1 cellular context compared by ENCODE assay signal in the genomic region with DNA sequence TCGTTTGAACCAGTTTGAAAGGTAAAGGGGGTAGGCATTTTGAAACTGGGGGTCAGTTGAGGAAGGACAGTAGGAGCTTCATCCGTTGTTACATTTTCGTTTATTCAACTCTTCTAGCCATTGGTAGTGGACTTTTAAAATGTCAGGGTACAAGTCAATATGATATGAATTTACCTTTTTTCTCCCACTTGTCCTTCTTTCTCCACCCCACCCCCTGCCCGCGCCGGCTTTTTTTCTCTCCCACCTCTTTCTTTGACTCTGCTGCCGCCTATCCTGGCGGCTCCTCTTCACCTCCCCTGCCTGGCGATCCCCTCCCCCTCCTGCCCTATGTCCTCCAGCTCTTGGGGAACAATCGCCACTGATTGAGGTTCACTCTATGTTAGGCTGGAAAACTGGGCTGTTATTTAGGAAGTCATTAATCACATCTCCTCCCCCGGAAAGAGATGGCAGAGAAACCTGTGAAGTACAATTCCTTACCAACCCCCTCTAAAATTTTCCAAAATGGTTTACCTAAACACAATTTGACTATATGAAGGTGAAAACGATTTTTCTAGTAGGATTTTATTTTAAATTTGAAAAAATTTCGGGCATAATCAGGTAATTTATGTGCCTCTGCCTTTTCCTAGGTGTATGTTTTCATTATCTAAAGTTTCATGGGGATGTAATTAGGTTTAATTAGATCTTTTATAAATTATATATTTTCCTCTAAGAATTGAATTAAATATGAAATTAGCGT.
TF ChIP-seq lines count a peak whose summit lies in the region.

No MANE protein-coding gene starts in this region.

TF ChIP-seq in HepG2, 621 proteins besides CTCF, POLR2A, EP300 and RAD21 (continued from another document and continues in another):
- TF ChIP-seq, protein P1, sequence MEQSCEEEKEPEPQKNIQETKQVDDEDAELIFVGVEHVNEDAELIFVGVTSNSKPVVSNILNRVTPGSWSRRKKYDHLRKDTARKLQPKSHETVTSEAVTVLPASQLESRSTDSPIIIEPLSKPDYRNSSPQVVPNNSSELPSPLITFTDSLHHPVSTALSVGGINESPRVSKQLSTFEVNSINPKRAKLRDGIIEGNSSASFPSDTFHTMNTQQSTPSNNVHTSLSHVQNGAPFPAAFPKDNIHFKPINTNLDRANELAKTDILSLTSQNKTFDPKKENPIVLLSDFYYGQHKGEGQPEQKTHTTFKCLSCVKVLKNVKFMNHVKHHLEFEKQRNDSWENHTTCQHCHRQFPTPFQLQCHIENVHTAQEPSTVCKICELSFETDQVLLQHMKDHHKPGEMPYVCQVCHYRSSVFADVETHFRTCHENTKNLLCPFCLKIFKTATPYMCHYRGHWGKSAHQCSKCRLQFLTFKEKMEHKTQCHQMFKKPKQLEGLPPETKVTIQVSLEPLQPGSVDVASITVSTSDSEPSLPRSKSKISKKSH (CRISPR knock-in tag; IDR thresholded peaks at IDR 0.05; ENCODE audit: borderline replicate concordance): no peak
- TF ChIP-seq ZFAT (CRISPR knock-in tag; conservative IDR thresholded peaks at IDR 0.05): no peak
- TF ChIP-seq ZNF260 (CRISPR knock-in tag; IDR thresholded peaks at IDR 0.05; ENCODE audit: borderline replicate concordance, low read depth): no peak
- TF ChIP-seq, protein P2, sequence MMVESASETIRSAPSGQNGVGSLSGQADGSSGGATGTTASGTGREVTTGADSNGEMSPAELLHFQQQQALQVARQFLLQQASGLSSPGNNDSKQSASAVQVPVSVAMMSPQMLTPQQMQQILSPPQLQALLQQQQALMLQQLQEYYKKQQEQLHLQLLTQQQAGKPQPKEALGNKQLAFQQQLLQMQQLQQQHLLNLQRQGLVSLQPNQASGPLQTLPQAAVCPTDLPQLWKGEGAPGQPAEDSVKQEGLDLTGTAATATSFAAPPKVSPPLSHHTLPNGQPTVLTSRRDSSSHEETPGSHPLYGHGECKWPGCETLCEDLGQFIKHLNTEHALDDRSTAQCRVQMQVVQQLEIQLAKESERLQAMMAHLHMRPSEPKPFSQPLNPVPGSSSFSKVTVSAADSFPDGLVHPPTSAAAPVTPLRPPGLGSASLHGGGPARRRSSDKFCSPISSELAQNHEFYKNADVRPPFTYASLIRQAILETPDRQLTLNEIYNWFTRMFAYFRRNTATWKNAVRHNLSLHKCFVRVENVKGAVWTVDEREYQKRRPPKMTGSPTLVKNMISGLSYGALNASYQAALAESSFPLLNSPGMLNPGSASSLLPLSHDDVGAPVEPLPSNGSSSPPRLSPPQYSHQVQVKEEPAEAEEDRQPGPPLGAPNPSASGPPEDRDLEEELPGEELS (CRISPR knock-in tag; IDR thresholded peaks at IDR 0.05): peak; percentile 56
- no peak for TF ChIP-seq ZFP37 (CRISPR knock-in tag; IDR thresholded peaks at IDR 0.05; ENCODE audit: borderline replicate concordance)
- TF ChIP-seq KAT8 (CRISPR knock-in tag; IDR thresholded peaks at IDR 0.05): no peak
- no peak for TF ChIP-seq HOXA9 (CRISPR knock-in tag; IDR thresholded peaks at IDR 0.05; ENCODE audit: borderline replicate concordance)
- TF ChIP-seq TCF7L2 (IDR thresholded peaks at IDR 0.05; ENCODE audit: low read depth, low read length): no peak
- TF ChIP-seq EED (CRISPR knock-in tag; IDR thresholded peaks at IDR 0.05): no peak
- no peak for TF ChIP-seq NFE2L1 (CRISPR knock-in tag; IDR thresholded peaks at IDR 0.05; ENCODE audit: borderline replicate concordance)
- TF ChIP-seq SKI (IDR thresholded peaks at IDR 0.05; ENCODE audit: partially characterized antibody): no peak
- TF ChIP-seq ZNF350 (CRISPR knock-in tag; IDR thresholded peaks at IDR 0.05; ENCODE audit: borderline replicate concordance, low read depth): no peak
- TF ChIP-seq, protein P3, sequence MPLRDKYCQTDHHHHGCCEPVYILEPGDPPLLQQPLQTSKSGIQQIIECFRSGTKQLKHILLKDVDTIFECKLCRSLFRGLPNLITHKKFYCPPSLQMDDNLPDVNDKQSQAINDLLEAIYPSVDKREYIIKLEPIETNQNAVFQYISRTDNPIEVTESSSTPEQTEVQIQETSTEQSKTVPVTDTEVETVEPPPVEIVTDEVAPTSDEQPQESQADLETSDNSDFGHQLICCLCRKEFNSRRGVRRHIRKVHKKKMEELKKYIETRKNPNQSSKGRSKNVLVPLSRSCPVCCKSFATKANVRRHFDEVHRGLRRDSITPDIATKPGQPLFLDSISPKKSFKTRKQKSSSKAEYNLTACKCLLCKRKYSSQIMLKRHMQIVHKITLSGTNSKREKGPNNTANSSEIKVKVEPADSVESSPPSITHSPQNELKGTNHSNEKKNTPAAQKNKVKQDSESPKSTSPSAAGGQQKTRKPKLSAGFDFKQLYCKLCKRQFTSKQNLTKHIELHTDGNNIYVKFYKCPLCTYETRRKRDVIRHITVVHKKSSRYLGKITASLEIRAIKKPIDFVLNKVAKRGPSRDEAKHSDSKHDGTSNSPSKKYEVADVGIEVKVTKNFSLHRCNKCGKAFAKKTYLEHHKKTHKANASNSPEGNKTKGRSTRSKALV (CRISPR knock-in tag; IDR thresholded peaks at IDR 0.05): no peak
- no peak for TF ChIP-seq MYNN (CRISPR knock-in tag; IDR thresholded peaks at IDR 0.05; ENCODE audit: low read depth)
- TF ChIP-seq, protein P4, sequence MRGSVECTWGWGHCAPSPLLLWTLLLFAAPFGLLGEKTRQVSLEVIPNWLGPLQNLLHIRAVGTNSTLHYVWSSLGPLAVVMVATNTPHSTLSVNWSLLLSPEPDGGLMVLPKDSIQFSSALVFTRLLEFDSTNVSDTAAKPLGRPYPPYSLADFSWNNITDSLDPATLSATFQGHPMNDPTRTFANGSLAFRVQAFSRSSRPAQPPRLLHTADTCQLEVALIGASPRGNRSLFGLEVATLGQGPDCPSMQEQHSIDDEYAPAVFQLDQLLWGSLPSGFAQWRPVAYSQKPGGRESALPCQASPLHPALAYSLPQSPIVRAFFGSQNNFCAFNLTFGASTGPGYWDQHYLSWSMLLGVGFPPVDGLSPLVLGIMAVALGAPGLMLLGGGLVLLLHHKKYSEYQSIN (CRISPR knock-in tag; IDR thresholded peaks at IDR 0.05; ENCODE audit: borderline replicate concordance): no peak
- TF ChIP-seq, protein P5, sequence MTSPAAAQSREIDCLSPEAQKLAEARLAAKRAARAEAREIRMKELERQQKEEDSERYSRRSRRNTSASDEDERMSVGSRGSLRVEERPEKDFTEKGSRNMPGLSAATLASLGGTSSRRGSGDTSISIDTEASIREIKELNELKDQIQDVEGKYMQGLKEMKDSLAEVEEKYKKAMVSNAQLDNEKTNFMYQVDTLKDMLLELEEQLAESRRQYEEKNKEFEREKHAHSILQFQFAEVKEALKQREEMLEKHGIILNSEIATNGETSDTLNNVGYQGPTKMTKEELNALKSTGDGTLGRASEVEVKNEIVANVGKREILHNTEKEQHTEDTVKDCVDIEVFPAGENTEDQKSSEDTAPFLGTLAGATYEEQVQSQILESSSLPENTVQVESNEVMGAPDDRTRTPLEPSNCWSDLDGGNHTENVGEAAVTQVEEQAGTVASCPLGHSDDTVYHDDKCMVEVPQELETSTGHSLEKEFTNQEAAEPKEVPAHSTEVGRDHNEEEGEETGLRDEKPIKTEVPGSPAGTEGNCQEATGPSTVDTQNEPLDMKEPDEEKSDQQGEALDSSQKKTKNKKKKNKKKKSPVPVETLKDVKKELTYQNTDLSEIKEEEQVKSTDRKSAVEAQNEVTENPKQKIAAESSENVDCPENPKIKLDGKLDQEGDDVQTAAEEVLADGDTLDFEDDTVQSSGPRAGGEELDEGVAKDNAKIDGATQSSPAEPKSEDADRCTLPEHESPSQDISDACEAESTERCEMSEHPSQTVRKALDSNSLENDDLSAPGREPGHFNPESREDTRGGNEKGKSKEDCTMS (CRISPR knock-in tag; conservative IDR thresholded peaks at IDR 0.05): no peak
- TF ChIP-seq ZNF383 (CRISPR knock-in tag; IDR thresholded peaks at IDR 0.05; ENCODE audit: borderline replicate concordance): no peak
- TF ChIP-seq HMG20A (CRISPR knock-in tag; IDR thresholded peaks at IDR 0.05; ENCODE audit: borderline replicate concordance): no peak
- TF ChIP-seq ZNF839 (CRISPR knock-in tag; IDR thresholded peaks at IDR 0.05; ENCODE audit: borderline replicate concordance): no peak
- no peak for TF ChIP-seq ZMYM2 (CRISPR knock-in tag; IDR thresholded peaks at IDR 0.05)
- no peak for TF ChIP-seq ZNF570 (CRISPR knock-in tag; IDR thresholded peaks at IDR 0.05; ENCODE audit: borderline replicate concordance)
- TF ChIP-seq, protein P6, sequence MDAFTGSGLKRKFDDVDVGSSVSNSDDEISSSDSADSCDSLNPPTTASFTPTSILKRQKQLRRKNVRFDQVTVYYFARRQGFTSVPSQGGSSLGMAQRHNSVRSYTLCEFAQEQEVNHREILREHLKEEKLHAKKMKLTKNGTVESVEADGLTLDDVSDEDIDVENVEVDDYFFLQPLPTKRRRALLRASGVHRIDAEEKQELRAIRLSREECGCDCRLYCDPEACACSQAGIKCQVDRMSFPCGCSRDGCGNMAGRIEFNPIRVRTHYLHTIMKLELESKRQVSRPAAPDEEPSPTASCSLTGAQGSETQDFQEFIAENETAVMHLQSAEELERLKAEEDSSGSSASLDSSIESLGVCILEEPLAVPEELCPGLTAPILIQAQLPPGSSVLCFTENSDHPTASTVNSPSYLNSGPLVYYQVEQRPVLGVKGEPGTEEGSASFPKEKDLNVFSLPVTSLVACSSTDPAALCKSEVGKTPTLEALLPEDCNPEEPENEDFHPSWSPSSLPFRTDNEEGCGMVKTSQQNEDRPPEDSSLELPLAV (CRISPR knock-in tag; conservative IDR thresholded peaks at IDR 0.05; ENCODE audit: low read depth): no peak
- no peak for TF ChIP-seq FOXJ3 (CRISPR knock-in tag; IDR thresholded peaks at IDR 0.05; ENCODE audit: borderline replicate concordance)
- TF ChIP-seq, protein P7, sequence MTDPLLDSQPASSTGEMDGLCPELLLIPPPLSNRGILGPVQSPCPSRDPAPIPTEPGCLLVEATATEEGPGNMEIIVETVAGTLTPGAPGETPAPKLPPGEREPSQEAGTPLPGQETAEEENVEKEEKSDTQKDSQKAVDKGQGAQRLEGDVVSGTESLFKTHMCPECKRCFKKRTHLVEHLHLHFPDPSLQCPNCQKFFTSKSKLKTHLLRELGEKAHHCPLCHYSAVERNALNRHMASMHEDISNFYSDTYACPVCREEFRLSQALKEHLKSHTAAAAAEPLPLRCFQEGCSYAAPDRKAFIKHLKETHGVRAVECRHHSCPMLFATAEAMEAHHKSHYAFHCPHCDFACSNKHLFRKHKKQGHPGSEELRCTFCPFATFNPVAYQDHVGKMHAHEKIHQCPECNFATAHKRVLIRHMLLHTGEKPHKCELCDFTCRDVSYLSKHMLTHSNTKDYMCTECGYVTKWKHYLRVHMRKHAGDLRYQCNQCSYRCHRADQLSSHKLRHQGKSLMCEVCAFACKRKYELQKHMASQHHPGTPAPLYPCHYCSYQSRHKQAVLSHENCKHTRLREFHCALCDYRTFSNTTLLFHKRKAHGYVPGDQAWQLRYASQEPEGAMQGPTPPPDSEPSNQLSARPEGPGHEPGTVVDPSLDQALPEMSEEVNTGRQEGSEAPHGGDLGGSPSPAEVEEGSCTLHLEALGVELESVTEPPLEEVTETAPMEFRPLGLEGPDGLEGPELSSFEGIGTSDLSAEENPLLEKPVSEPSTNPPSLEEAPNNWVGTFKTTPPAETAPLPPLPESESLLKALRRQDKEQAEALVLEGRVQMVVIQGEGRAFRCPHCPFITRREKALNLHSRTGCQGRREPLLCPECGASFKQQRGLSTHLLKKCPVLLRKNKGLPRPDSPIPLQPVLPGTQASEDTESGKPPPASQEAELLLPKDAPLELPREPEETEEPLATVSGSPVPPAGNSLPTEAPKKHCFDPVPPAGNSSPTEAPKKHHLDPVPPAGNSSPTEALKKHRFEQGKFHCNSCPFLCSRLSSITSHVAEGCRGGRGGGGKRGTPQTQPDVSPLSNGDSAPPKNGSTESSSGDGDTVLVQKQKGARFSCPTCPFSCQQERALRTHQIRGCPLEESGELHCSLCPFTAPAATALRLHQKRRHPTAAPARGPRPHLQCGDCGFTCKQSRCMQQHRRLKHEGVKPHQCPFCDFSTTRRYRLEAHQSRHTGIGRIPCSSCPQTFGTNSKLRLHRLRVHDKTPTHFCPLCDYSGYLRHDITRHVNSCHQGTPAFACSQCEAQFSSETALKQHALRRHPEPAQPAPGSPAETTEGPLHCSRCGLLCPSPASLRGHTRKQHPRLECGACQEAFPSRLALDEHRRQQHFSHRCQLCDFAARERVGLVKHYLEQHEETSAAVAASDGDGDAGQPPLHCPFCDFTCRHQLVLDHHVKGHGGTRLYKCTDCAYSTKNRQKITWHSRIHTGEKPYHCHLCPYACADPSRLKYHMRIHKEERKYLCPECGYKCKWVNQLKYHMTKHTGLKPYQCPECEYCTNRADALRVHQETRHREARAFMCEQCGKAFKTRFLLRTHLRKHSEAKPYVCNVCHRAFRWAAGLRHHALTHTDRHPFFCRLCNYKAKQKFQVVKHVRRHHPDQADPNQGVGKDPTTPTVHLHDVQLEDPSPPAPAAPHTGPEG (CRISPR knock-in tag; IDR thresholded peaks at IDR 0.05): no peak
- TF ChIP-seq, protein P8, sequence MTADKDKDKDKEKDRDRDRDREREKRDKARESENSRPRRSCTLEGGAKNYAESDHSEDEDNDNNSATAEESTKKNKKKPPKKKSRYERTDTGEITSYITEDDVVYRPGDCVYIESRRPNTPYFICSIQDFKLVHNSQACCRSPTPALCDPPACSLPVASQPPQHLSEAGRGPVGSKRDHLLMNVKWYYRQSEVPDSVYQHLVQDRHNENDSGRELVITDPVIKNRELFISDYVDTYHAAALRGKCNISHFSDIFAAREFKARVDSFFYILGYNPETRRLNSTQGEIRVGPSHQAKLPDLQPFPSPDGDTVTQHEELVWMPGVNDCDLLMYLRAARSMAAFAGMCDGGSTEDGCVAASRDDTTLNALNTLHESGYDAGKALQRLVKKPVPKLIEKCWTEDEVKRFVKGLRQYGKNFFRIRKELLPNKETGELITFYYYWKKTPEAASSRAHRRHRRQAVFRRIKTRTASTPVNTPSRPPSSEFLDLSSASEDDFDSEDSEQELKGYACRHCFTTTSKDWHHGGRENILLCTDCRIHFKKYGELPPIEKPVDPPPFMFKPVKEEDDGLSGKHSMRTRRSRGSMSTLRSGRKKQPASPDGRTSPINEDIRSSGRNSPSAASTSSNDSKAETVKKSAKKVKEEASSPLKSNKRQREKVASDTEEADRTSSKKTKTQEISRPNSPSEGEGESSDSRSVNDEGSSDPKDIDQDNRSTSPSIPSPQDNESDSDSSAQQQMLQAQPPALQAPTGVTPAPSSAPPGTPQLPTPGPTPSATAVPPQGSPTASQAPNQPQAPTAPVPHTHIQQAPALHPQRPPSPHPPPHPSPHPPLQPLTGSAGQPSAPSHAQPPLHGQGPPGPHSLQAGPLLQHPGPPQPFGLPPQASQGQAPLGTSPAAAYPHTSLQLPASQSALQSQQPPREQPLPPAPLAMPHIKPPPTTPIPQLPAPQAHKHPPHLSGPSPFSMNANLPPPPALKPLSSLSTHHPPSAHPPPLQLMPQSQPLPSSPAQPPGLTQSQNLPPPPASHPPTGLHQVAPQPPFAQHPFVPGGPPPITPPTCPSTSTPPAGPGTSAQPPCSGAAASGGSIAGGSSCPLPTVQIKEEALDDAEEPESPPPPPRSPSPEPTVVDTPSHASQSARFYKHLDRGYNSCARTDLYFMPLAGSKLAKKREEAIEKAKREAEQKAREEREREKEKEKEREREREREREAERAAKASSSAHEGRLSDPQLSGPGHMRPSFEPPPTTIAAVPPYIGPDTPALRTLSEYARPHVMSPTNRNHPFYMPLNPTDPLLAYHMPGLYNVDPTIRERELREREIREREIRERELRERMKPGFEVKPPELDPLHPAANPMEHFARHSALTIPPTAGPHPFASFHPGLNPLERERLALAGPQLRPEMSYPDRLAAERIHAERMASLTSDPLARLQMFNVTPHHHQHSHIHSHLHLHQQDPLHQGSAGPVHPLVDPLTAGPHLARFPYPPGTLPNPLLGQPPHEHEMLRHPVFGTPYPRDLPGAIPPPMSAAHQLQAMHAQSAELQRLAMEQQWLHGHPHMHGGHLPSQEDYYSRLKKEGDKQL (CRISPR knock-in tag; IDR thresholded peaks at IDR 0.05; ENCODE audit: low read depth): no peak
- TF ChIP-seq, protein P9, sequence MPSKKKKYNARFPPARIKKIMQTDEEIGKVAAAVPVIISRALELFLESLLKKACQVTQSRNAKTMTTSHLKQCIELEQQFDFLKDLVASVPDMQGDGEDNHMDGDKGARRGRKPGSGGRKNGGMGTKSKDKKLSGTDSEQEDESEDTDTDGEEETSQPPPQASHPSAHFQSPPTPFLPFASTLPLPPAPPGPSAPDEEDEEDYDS (CRISPR knock-in tag; IDR thresholded peaks at IDR 0.05): peak; percentile 13; the same call in 1 of the 2 replicates
